In genomic region chr16:14634389-14634725, GRCh38 we compare ENCODE assay signal across 1 cellular context.
TF ChIP-seq lines count a peak whose summit lies in the region.

No MANE protein-coding gene starts in this region.

TF ChIP-seq in SK-N-SH, 30 proteins besides CTCF, POLR2A, EP300 and RAD21 (continued from another document):
- TF ChIP-seq MAX (IDR thresholded peaks at IDR 0.05; ENCODE audit: low read depth) (no peak), GABPA (IDR thresholded peaks at IDR 0.05; ENCODE audit: low read depth) (no peak), RXRA (IDR thresholded peaks at IDR 0.05; ENCODE audit: borderline replicate concordance, low read depth) (no peak), ELF1 (IDR thresholded peaks at IDR 0.05) (no peak), PBX3 (IDR thresholded peaks at IDR 0.05) (no peak), TAF1 (IDR thresholded peaks at IDR 0.05; ENCODE audit: borderline replicate concordance, low read depth, low read length) (no peak), RCOR1 (IDR thresholded peaks at IDR 0.05; ENCODE audit: low read length) (no peak), TEAD4 (IDR thresholded peaks at IDR 0.05; ENCODE audit: borderline replicate concordance, insufficient read depth) (no peak), FOXJ3 (CRISPR knock-in tag; IDR thresholded peaks at IDR 0.05) (no peak), EZH2phosphoT487 (IDR thresholded peaks at IDR 0.05; ENCODE audit: borderline replicate concordance, low read depth) (no peak), ZBTB33 (IDR thresholded peaks at IDR 0.05; ENCODE audit: borderline replicate concordance, low read depth) (no peak)
